In the genomic region with DNA sequence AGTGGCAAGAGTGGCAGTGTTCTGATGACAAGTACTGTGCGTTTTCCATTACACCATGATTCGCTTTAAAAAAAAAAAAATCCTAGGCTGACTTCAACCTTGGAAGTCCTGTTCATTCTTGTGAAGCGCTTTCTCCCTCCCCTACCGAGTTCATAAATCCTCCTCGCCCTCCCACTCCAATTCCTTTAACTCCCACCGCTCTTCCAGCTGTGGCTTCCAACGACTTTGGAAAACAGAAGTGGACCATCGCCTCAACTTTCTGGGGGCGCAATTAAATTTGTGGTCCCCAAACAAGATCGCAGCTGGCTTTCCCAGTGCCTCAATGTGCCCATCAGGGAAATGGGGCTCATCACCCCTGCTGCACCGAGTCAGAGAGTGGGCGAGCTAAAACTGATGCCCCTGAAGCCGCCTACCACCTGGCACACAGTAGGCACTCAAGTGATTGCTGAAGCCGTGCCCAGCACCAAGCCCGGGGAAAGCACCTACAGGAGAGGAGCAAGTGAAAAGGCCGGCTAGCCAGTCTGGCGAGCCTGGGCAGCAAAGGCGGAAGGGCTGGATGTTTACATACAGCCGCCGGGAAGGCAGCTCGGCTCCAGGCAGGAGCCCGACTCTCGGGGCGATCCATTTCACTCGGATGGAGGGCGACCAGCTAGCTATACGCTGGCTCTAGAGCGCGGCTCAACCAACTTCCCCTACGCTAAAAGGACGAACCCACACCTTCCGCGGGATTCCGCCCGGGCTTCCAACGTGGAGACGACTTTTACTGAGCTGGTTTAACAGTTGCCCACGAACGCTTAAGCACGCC, we compare ENCODE assay signal across 8 cellular contexts. TPM values are rescaled to one million over a fixed set of nuclear protein-coding genes. Genes with fewer than 3 reads are reported as not detected.
DNase-seq lines count a peak whose midpoint lies in the region; ATAC-seq and TF ChIP-seq lines count a peak whose summit lies in the region.

No MANE protein-coding gene starts in this region.

- peak overlapping the region; percentile 57 to 75 (median 60) for H3K4me3 Mint-ChIP-seq in T-cell

- no peak for TF ChIP-seq POLR2A in vagina (IDR thresholded peaks at IDR 0.05)

- H3K36me3 ChIP-seq in esophagus (ENCODE audit: control insufficient read depth in 2 of 2, insufficient read depth in 2 of 2, low read length in 1 of 2) (no peaks in the 10 kb centered on the region), mucosa of stomach (ENCODE audit: control insufficient read depth, insufficient read depth, low read length) (no peaks in the 10 kb centered on the region), vagina (no peaks in the 10 kb centered on the region)

- peak overlapping the region; percentile 67 to 78 for H3K4me3 ChIP-seq in esophagus (ENCODE audit: low read depth in 1 of 2, low read length in 2 of 2)
- peak overlapping the region; percentile 39 for H3K4me3 ChIP-seq in mucosa of stomach (ENCODE audit: low read length)
- peak overlapping the region; percentile 79 to 90 for H3K4me3 ChIP-seq in vagina

- 5% methylated on average over 40 of the region's 40 CpGs for WGBS in esophagus, 2 donors

- no peak for TF ChIP-seq CTCF in vagina (IDR thresholded peaks at IDR 0.05)

- no peaks in the 10 kb centered on the region for H3K36me3 Mint-ChIP-seq in T-cell

- POLR2A ChIA-PET in T-cell (lab: Charles Lee) = no interaction called here

- H3K9me3 ChIP-seq in esophagus (ENCODE audit: control insufficient read depth in 2 of 2, insufficient read depth in 1 of 2, low read depth in 1 of 2, low read length in 1 of 2) (no peaks in the 10 kb centered on the region), mucosa of stomach (ENCODE audit: control insufficient read depth, low read length) (no peaks in the 10 kb centered on the region), vagina (no peaks in the 10 kb centered on the region)

- no peak for ATAC-seq in T-cell (replicated peaks in 1 of 4)
- no peak for ATAC-seq in HG03196 (IDR thresholded peaks at IDR 0.05; ENCODE audit: unreplicated experiment)

- H3K9me3 Mint-ChIP-seq in T-cell = no peaks in the 10 kb centered on the region

- CTCF ChIA-PET in T-cell (lab: Charles Lee) = no interaction called here

- no peak overlapping the region for H3K27ac Mint-ChIP-seq in T-cell

- H3K4me1 ChIP-seq in esophagus (ENCODE audit: control insufficient read depth in 2 of 2, insufficient read depth in 2 of 2, low read length in 1 of 2) = no peaks in the 10 kb centered on the region
- H3K4me1 ChIP-seq in mucosa of stomach (ENCODE audit: control insufficient read depth, insufficient read depth, low read length) = peaks cover 36% of the 10 kb centered on the region
- H3K4me1 ChIP-seq in vagina = peaks cover 24% of the 10 kb centered on the region

- peak; percentile 33 to 53 for DNase-seq in NCI-H524 (lab: John Stamatoyannopoulos, UW)
- no peak for DNase-seq in NCI-H524 treated with DMSO at 0.1 percent for 48 hours (lab: John Stamatoyannopoulos, UW)
- DNase-seq in HuH-7 (ENCODE audit: low spot score) = peak; percentile 45
- DNase-seq in T-cell = peak in 1 of 34 experiments; percentile 8
- DNase-seq in vagina (ENCODE audit: extremely low spot score in 2 of 2) = peak in 1 of 2 donors; percentile 88

- peaks cover 6 to 12% (median 8%) of the 10 kb centered on the region in 3 donors for H3K4me1 Mint-ChIP-seq in T-cell

- peak overlapping the region; percentile 78 to 92 for H3K27ac ChIP-seq in esophagus (ENCODE audit: low read depth in 2 of 2, low read length in 1 of 2)
- peak overlapping the region; percentile 97 for H3K27ac ChIP-seq in vagina

- intact Hi-C loops in vagina (cut with DNase I) = loop anchor here (2.0 to 10.0 kb wide), 3 partner anchors 123 to 1199 kb away; no protein-coding TSS in a partner anchor

- H3K27me3 ChIP-seq in esophagus (ENCODE audit: control insufficient read depth in 1 of 2, insufficient read depth in 2 of 2, low read length in 2 of 2) = no peaks in the 10 kb centered on the region
- H3K27me3 ChIP-seq in mucosa of stomach (ENCODE audit: control insufficient read depth, insufficient read depth, low read length) = no peaks in the 10 kb centered on the region
- no peaks in the 10 kb centered on the region for H3K27me3 ChIP-seq in vagina

- H3K27me3 Mint-ChIP-seq in T-cell = peaks cover 30 to 40% of the 10 kb centered on the region in 2 donors

- peak overlapping the region; percentile 92 for H3K9ac ChIP-seq in mucosa of stomach (ENCODE audit: low read length)

RNA-seq across cellular contexts. Expression of gene PLPP3, which starts 1.3 kb away (rescaled TPM):
- total RNA-seq in T-cell (under 1 TPM in 3 of 5 donors, not detected in 2; 0.30 to 0.93 (median 0.32) TPM), vagina (236 TPM)
- 10 to 100 TPM in 1 of 2 donors, 1 to 10 TPM in 1; 2.7 to 12.4 TPM for polyA plus RNA-seq in esophagus

Comparison
In these comparisons a context has a peak if more than half of its experiments do, and no peak if none do; other contexts are left out.
1. RNA of gene PLPP3, which starts 1.3 kb away (total RNA-seq): 236 TPM in vagina (single experiment); 0.30 to 0.93 TPM in T-cell; every median in the first group is over 100 times any median in the second.
2. Peak in every context shown above with its lines, with median percentiles within 50 percentile points of each other: H3K4me3 ChIP-seq.